In genomic region chr9:9790216-9790872, GRCh38 we compare ENCODE assay signal across 8 cellular contexts.
A peak's percentile ranks its signal among the peaks of the same experiment; 100 is the strongest.
DNase-seq lines count a peak whose midpoint lies in the region; ATAC-seq, FAIRE-seq and TF ChIP-seq lines count a peak whose summit lies in the region.

No MANE protein-coding gene starts in this region.

- no peaks in the 10 kb centered on the region for H3K9me3 Mint-ChIP-seq in astrocyte (ENCODE audit: unreplicated experiment)

- H2AFZ ChIP-seq in astrocyte (ENCODE audit: low read depth, low read length), result no peak overlapping the region

- no peaks in the 10 kb centered on the region for H3K36me3 Mint-ChIP-seq in astrocyte (ENCODE audit: low read depth, unreplicated experiment)

- no peaks in the 10 kb centered on the region for H3K79me2 ChIP-seq in astrocyte (ENCODE audit: insufficient read depth, low read length)

- peak; percentile 66 for DNase-seq in ACHN
- DNase-seq in GM12891 (ENCODE audit: insufficient read length, low spot score), result no peak
- peak; percentile 65 to 71 for DNase-seq in NCI-H1930 (lab: John Stamatoyannopoulos, UW)
- no peak for DNase-seq in astrocyte (ENCODE audit: low read depth)
- DNase-seq in kidney tubule cell (ENCODE audit: low spot score), result peak; percentile 66
- no peak for DNase-seq in activated gamma-delta T cell (lab: John Stamatoyannopoulos, UW)
- DNase-seq in ecto neural progenitor cell (ENCODE audit: low spot score), result no peak

- H3K27me3 ChIP-seq in astrocyte (ENCODE audit: insufficient read depth, low read length), result no peaks in the 10 kb centered on the region

- H3K4me1 Mint-ChIP-seq in astrocyte (ENCODE audit: low read depth, unreplicated experiment), result no peaks in the 10 kb centered on the region

- no peaks in the 10 kb centered on the region for H3K9me3 ChIP-seq in astrocyte (ENCODE audit: insufficient read depth, low read depth, low read length)

- peak; percentile 91 for TF ChIP-seq CTCF in astrocyte (IDR thresholded peaks at IDR 0.05; ENCODE audit: insufficient read depth, low read depth, low read length)

- H3K27ac Mint-ChIP-seq in astrocyte (ENCODE audit: unreplicated experiment), result no peak overlapping the region

- peak; percentile 65 for ATAC-seq in HG02763 (IDR thresholded peaks at IDR 0.05; ENCODE audit: unreplicated experiment)

- no peak overlapping the region for H3K4me2 ChIP-seq in astrocyte (ENCODE audit: low read length)

- no peaks in the 10 kb centered on the region for H4K20me1 ChIP-seq in astrocyte (ENCODE audit: insufficient read depth, low read length)

- H3K27ac ChIP-seq in astrocyte (ENCODE audit: low read depth, low read length), result no peak overlapping the region

- H3K4me3 ChIP-seq in astrocyte (ENCODE audit: insufficient read depth, low read depth, low read length), result no peak overlapping the region

- H3K9ac ChIP-seq in astrocyte (ENCODE audit: low read length), result no peak overlapping the region

- no peaks in the 10 kb centered on the region for H3K36me3 ChIP-seq in astrocyte (ENCODE audit: insufficient read depth, low read length)

- TF ChIP-seq POLR2A in GM12891 (IDR thresholded peaks at IDR 0.05; ENCODE audit: low read depth, low read length), result no peak

- H3K4me3 Mint-ChIP-seq in astrocyte (ENCODE audit: unreplicated experiment), result no peak overlapping the region

- no peaks in the 10 kb centered on the region for H3K4me1 ChIP-seq in astrocyte (ENCODE audit: insufficient read depth, low read length)

- FAIRE-seq in GM12891 (lab: Jason Lieb, UNC) (peak; percentile 16), astrocyte (lab: Jason Lieb, UNC) (no peak)

- in situ Hi-C loops in ACHN (cut with HindIII; ENCODE audit: low pct_ligation_motif_present, low pct_unique_long_range_greater_than_20kb, low sequenced_read_pairs), result no loop called here

- H3K27me3 Mint-ChIP-seq in astrocyte (ENCODE audit: low read depth, unreplicated experiment), result no peaks in the 10 kb centered on the region

TF ChIP-seq in GM12891, 5 proteins besides CTCF, POLR2A, EP300 and RAD21:
- no peak for TF ChIP-seq TAF1 (IDR thresholded peaks at IDR 0.05; ENCODE audit: low read depth, low read length)
TF ChIP-seq in GM12891: peak in this region for 0.

Comparison
In these comparisons a context has a peak if more than half of its experiments do, and no peak if none do; other contexts are left out.
1. DNase-seq: peak in ACHN (single experiment), NCI-H1930 (2 of 2) and kidney tubule cell (single experiment); none in GM12891 (single experiment), astrocyte (single experiment), activated gamma-delta T cell (single experiment) and ecto neural progenitor cell (single experiment).